18 cellular contexts compared by ENCODE assay signal in the genomic region with DNA sequence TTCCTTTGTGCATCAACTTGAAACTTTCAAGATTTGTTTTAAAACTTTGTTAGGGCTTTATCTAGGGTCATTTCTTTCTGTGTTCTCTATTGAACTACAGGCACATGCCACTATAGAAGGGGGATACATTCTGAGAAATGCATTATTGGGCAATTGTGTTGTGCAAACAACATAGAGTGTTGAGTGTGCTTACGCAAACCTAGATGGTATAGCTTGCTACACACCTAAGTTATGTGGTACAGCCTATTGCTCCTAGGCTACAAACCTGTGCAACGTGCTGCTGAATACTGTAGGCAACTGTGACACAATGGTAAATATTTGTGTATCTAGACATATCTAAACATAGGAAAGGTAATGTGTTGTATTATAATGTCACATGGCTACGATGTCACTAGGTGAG.
"Had no signal": no experiment of that assay in that cellular context is flagged by ENCODE, and none has a peak within 500 bp of the region (broad histone marks: within the 10 kb centered on the region; RNA-seq: fewer than 3 reads in every experiment).

No MANE protein-coding gene starts in this region.

- H3K27ac Mint-ChIP-seq: activated CD4-positive, alpha-beta memory T cell treated with anti-CD3 and anti-CD28 coated beads, Interleukin-2, amount 10 ng/mL, durations not matched to agents 7 days and 5 days; activated CD8-positive, alpha-beta memory T cell treated with anti-CD3 and anti-CD28 coated beads, Interleukin-2, amount 10 ng/mL, durations not matched to agents 7 days and 5 days; activated naive CD8-positive, alpha-beta T cell treated with anti-CD3 and anti-CD28 coated beads for 36 hours; activated T-helper 17 cell treated with anti-CD3 and anti-CD28 coated beads, Interleukin-2, amount 50 U/mL, for 72 hours; nephron had no signal

- H3K9me3 Mint-ChIP-seq: activated naive CD8-positive, alpha-beta T cell treated with anti-CD3 and anti-CD28 coated beads for 36 hours; activated T-helper 17 cell treated with anti-CD3 and anti-CD28 coated beads, Interleukin-2, amount 50 U/mL, for 72 hours had no signal

- H3K4me3 ChIP-seq: cardiac muscle cell, tibial artery had no signal

- H3K36me3 ChIP-seq: cardiac muscle cell, tibial artery had no signal

- H3K4me3 Mint-ChIP-seq: activated CD4-positive, alpha-beta memory T cell treated with anti-CD3 and anti-CD28 coated beads, Interleukin-2, amount 10 ng/mL, durations not matched to agents 7 days and 5 days; activated CD8-positive, alpha-beta memory T cell treated with anti-CD3 and anti-CD28 coated beads, Interleukin-2, amount 10 ng/mL, durations not matched to agents 7 days and 5 days; activated naive CD8-positive, alpha-beta T cell treated with anti-CD3 and anti-CD28 coated beads for 36 hours; activated T-helper 17 cell treated with anti-CD3 and anti-CD28 coated beads, Interleukin-2, amount 50 U/mL, for 72 hours; nephron had no signal

- H3K36me3 Mint-ChIP-seq: activated naive CD8-positive, alpha-beta T cell treated with anti-CD3 and anti-CD28 coated beads for 36 hours had no signal

- H3K4me1 ChIP-seq: foreskin keratinocyte had no signal

- H3K27me3 Mint-ChIP-seq: activated naive CD8-positive, alpha-beta T cell treated with anti-CD3 and anti-CD28 coated beads for 36 hours had no signal

- ATAC-seq: activated CD8-positive, alpha-beta memory T cell treated with anti-CD3 and anti-CD28 coated beads, Interleukin-2, amount 10 ng/mL, durations not matched to agents 7 days and 5 days; activated T-helper 17 cell treated with anti-CD3 and anti-CD28 coated beads, Interleukin-2, amount 50 U/mL, for 72 hours; foreskin keratinocyte had no signal

- H3K4me1 Mint-ChIP-seq: activated CD4-positive, alpha-beta memory T cell treated with anti-CD3 and anti-CD28 coated beads, Interleukin-2, amount 10 ng/mL, durations not matched to agents 7 days and 5 days; activated CD8-positive, alpha-beta memory T cell treated with anti-CD3 and anti-CD28 coated beads, Interleukin-2, amount 10 ng/mL, durations not matched to agents 7 days and 5 days; activated naive CD8-positive, alpha-beta T cell treated with anti-CD3 and anti-CD28 coated beads for 36 hours; activated T-helper 17 cell treated with anti-CD3 and anti-CD28 coated beads, Interleukin-2, amount 50 U/mL, for 72 hours had no signal

- DNase-seq: activated CD4-positive, alpha-beta T cell treated with anti-CD3 and anti-CD28 coated beads for 48 hours; activated CD4-positive, CD25-positive, alpha-beta regulatory T cell; activated naive CD4-positive, alpha-beta T cell; activated naive CD8-positive, alpha-beta T cell treated with anti-CD3 and anti-CD28 coated beads for 36 hours; amniotic stem cell; foreskin keratinocyte; hippocampal formation; midbrain; nucleus accumbens; stimulated activated naive CD4-positive, alpha-beta T cell; T-helper 9 cell; tibial artery had no signal

- H3K9me3 ChIP-seq: tibial artery had no signal

- H3K27ac ChIP-seq: cardiac muscle cell, epithelial cell of prostate, foreskin keratinocyte, tibial artery had no signal
